In genomic region chr2:136322436-136322835, GRCh38 we compare ENCODE assay signal across 18 cellular contexts.
A peak's percentile ranks its signal among the peaks of the same experiment; 100 is the strongest.
DNase-seq lines count a peak whose midpoint lies in the region; ATAC-seq and TF ChIP-seq lines count a peak whose summit lies in the region.
"Had no signal": no experiment of that assay in that cellular context is flagged by ENCODE, and none has a peak within 500 bp of the region (broad histone marks: within the 10 kb centered on the region; RNA-seq: fewer than 3 reads in every experiment).

No MANE protein-coding gene starts in this region.

- no peak for TF ChIP-seq CTCF in NB4 (IDR thresholded peaks at IDR 0.05; ENCODE audit: low read depth, low read length)
- no peak for TF ChIP-seq CTCF in ascending aorta (IDR thresholded peaks at IDR 0.05)

- H3K9me3 Mint-ChIP-seq in activated naive CD8-positive, alpha-beta T cell treated with anti-CD3 and anti-CD28 coated beads, Interleukin-2, amount 10 ng/mL, durations not matched to agents 7 days and 5 days, result peaks cover 3% of the 10 kb centered on the region
- H3K9me3 Mint-ChIP-seq in activated naive CD8-positive, alpha-beta T cell treated with anti-CD3 and anti-CD28 coated beads, Interleukin-2, amount 50 U/mL, for 24 hours, result peaks cover 8% of the 10 kb centered on the region
- H3K9me3 Mint-ChIP-seq in activated CD4-positive, alpha-beta memory T cell treated with anti-CD3 and anti-CD28 coated beads, Interleukin-2, amount 10 ng/mL, durations not matched to agents 7 days and 5 days, result peaks cover 5% of the 10 kb centered on the region
- H3K9me3 Mint-ChIP-seq: activated B cell treated with CpG ODN at 0.5 μM for 24 hours had no signal

- intact Hi-C loops in ascending aorta (cut with DNase I), result no loop called here

- no peak for ATAC-seq in activated naive CD8-positive, alpha-beta T cell treated with anti-CD3 and anti-CD28 coated beads, Interleukin-2, amount 10 ng/mL, durations not matched to agents 7 days and 5 days (ENCODE audit: low read depth)
- ATAC-seq in activated naive CD8-positive, alpha-beta T cell treated with anti-CD3 and anti-CD28 coated beads, Interleukin-2, amount 50 U/mL, for 24 hours, result no peak
- ATAC-seq: foreskin keratinocyte, left cardiac atrium, Panc1, SK-N-SH treated with all-trans-retinoic acid at 6 μM for 48 hours had no signal

- H3K36me3 Mint-ChIP-seq in activated naive CD8-positive, alpha-beta T cell treated with anti-CD3 and anti-CD28 coated beads, Interleukin-2, amount 10 ng/mL, durations not matched to agents 7 days and 5 days, result peaks cover 10% of the 10 kb centered on the region
- peaks cover 6% of the 10 kb centered on the region for H3K36me3 Mint-ChIP-seq in activated naive CD8-positive, alpha-beta T cell treated with anti-CD3 and anti-CD28 coated beads, Interleukin-2, amount 50 U/mL, for 24 hours (ENCODE audit: low read depth)
- H3K36me3 Mint-ChIP-seq in activated CD4-positive, alpha-beta memory T cell treated with anti-CD3 and anti-CD28 coated beads, Interleukin-2, amount 10 ng/mL, durations not matched to agents 7 days and 5 days (ENCODE audit: low read depth), result peaks cover 8% of the 10 kb centered on the region

- H3K27me3 ChIP-seq in ascending aorta, result no peaks in the 10 kb centered on the region
- H3K27me3 ChIP-seq: foreskin keratinocyte, ovary had no signal

- H3K4me1 Mint-ChIP-seq in activated naive CD8-positive, alpha-beta T cell treated with anti-CD3 and anti-CD28 coated beads, Interleukin-2, amount 10 ng/mL, durations not matched to agents 7 days and 5 days, result peaks cover 44% of the 10 kb centered on the region
- H3K4me1 Mint-ChIP-seq in activated naive CD8-positive, alpha-beta T cell treated with anti-CD3 and anti-CD28 coated beads, Interleukin-2, amount 50 U/mL, for 24 hours, result peaks cover 85% of the 10 kb centered on the region
- H3K4me1 Mint-ChIP-seq in activated CD4-positive, alpha-beta memory T cell treated with anti-CD3 and anti-CD28 coated beads, Interleukin-2, amount 10 ng/mL, durations not matched to agents 7 days and 5 days, result peaks cover 78% of the 10 kb centered on the region

- POLR2A ChIA-PET in activated naive CD8-positive, alpha-beta T cell treated with anti-CD3 and anti-CD28 coated beads, Interleukin-2, amount 10 ng/mL, durations not matched to agents 7 days and 5 days (lab: Charles Lee), result interaction anchor here (0.5 to 1.4 kb wide), 2 partner anchors 186 to 409 kb away, joined by 3 read pairs; no protein-coding TSS in a partner anchor
- POLR2A ChIA-PET in activated CD4-positive, alpha-beta memory T cell treated with anti-CD3 and anti-CD28 coated beads, Interleukin-2, amount 10 ng/mL, durations not matched to agents 7 days and 5 days (lab: Charles Lee), result interaction anchor here (0.7 kb wide), 1 partner anchor 204 kb away, joined by 3 read pairs; no protein-coding TSS in a partner anchor

- H3K27ac Mint-ChIP-seq in activated naive CD8-positive, alpha-beta T cell treated with anti-CD3 and anti-CD28 coated beads, Interleukin-2, amount 10 ng/mL, durations not matched to agents 7 days and 5 days, result peak overlapping the region; percentile 5
- H3K27ac Mint-ChIP-seq in activated naive CD8-positive, alpha-beta T cell treated with anti-CD3 and anti-CD28 coated beads, Interleukin-2, amount 50 U/mL, for 24 hours, result no peak overlapping the region
- peak overlapping the region; percentile 60 for H3K27ac Mint-ChIP-seq in activated CD4-positive, alpha-beta memory T cell treated with anti-CD3 and anti-CD28 coated beads, Interleukin-2, amount 10 ng/mL, durations not matched to agents 7 days and 5 days
- H3K27ac Mint-ChIP-seq: activated B cell treated with CpG ODN at 0.5 μM for 24 hours had no signal

- no peaks in the 10 kb centered on the region for H3K4me1 ChIP-seq in ascending aorta
- H3K4me1 ChIP-seq: foreskin keratinocyte had no signal

- CTCF ChIA-PET in activated CD4-positive, alpha-beta memory T cell treated with anti-CD3 and anti-CD28 coated beads, Interleukin-2, amount 10 ng/mL, durations not matched to agents 7 days and 5 days (lab: Charles Lee), result no interaction called here

- DNase-seq in activated naive CD8-positive, alpha-beta T cell treated with anti-CD3 and anti-CD28 coated beads, Interleukin-2, amount 10 ng/mL, durations not matched to agents 7 days and 5 days, result no peak
- DNase-seq in activated naive CD8-positive, alpha-beta T cell treated with anti-CD3 and anti-CD28 coated beads, Interleukin-2, amount 50 U/mL, for 24 hours, result no peak
- DNase-seq in NB4 (ENCODE audit: low read depth) (peak; percentile 57), ascending aorta (ENCODE audit: low spot score in 2 of 2) (no peak), dermis blood vessel endothelial cell (no peak), foreskin melanocyte (no peak)
- DNase-seq in activated CD4-positive, alpha-beta memory T cell treated with anti-CD3 and anti-CD28 coated beads, Interleukin-2, amount 10 ng/mL, durations not matched to agents 7 days and 5 days, result no peak
- no peak for DNase-seq in activated CD8-positive, alpha-beta memory T cell treated with anti-CD3 and anti-CD28 coated beads for 24 hours
- DNase-seq: activated B cell treated with CpG ODN at 0.5 μM for 24 hours; DMS53; foreskin keratinocyte; left cardiac atrium; NCI-H2029; NCI-H510A; ovary; stimulated activated CD4-positive, alpha-beta T cell treated with anti-CD3 and anti-CD28 coated beads, Interleukin-2, amount 100 ng/mL, for 48 hours had no signal

- H3K4me3 Mint-ChIP-seq in activated naive CD8-positive, alpha-beta T cell treated with anti-CD3 and anti-CD28 coated beads, Interleukin-2, amount 10 ng/mL, durations not matched to agents 7 days and 5 days, result no peak overlapping the region
- H3K4me3 Mint-ChIP-seq in activated naive CD8-positive, alpha-beta T cell treated with anti-CD3 and anti-CD28 coated beads, Interleukin-2, amount 50 U/mL, for 24 hours, result no peak overlapping the region
- no peak overlapping the region for H3K4me3 Mint-ChIP-seq in activated CD4-positive, alpha-beta memory T cell treated with anti-CD3 and anti-CD28 coated beads, Interleukin-2, amount 10 ng/mL, durations not matched to agents 7 days and 5 days
- H3K4me3 Mint-ChIP-seq: activated B cell treated with CpG ODN at 0.5 μM for 24 hours had no signal

- H3K36me3 ChIP-seq in ascending aorta, result no peaks in the 10 kb centered on the region
- H3K36me3 ChIP-seq: ovary had no signal

- H3K27ac ChIP-seq in ascending aorta, result no peak overlapping the region
- H3K27ac ChIP-seq: foreskin keratinocyte, ovary had no signal

- no peak overlapping the region for H3K4me3 ChIP-seq in NB4 (ENCODE audit: low read depth, low read length)
- no peak overlapping the region for H3K4me3 ChIP-seq in ascending aorta
- H3K4me3 ChIP-seq: ovary had no signal

- peaks cover 2% of the 10 kb centered on the region for H3K27me3 Mint-ChIP-seq in activated naive CD8-positive, alpha-beta T cell treated with anti-CD3 and anti-CD28 coated beads, Interleukin-2, amount 10 ng/mL, durations not matched to agents 7 days and 5 days
- no peaks in the 10 kb centered on the region for H3K27me3 Mint-ChIP-seq in activated naive CD8-positive, alpha-beta T cell treated with anti-CD3 and anti-CD28 coated beads, Interleukin-2, amount 50 U/mL, for 24 hours
- H3K27me3 Mint-ChIP-seq in activated CD4-positive, alpha-beta memory T cell treated with anti-CD3 and anti-CD28 coated beads, Interleukin-2, amount 10 ng/mL, durations not matched to agents 7 days and 5 days, result no peaks in the 10 kb centered on the region
- H3K27me3 Mint-ChIP-seq: activated B cell treated with CpG ODN at 0.5 μM for 24 hours had no signal

- no peak for TF ChIP-seq POLR2A in NB4 (IDR thresholded peaks at IDR 0.05; ENCODE audit: extremely low read depth, insufficient read length)

- H3K9me3 ChIP-seq in ascending aorta, result no peaks in the 10 kb centered on the region
- H3K9me3 ChIP-seq: ovary had no signal
